17 cellular contexts compared by ENCODE assay signal in genomic region chr19:2986951-2987491, GRCh38. TPM values are rescaled to one million over a fixed set of nuclear protein-coding genes. Genes with fewer than 3 reads are reported as not detected.
DNase-seq lines count a peak whose midpoint lies in the region; ATAC-seq lines count a peak whose summit lies in the region.
"Had no signal": no experiment of that assay in that cellular context is flagged by ENCODE, and none has a peak within 500 bp of the region (broad histone marks: within the 10 kb centered on the region; RNA-seq: fewer than 3 reads in every experiment).

No MANE protein-coding gene starts in this region.

- H3K4me3 ChIP-seq in BLaER1 treated with 17β-estradiol and CSF1 and Interleukin-3, amounts not matched to agents 10 nM and 100 nM: peak overlapping the region in 7 of 10 experiments; percentile 12 to 40 (median 31); a peak in 7 of 20 replicates
- H3K4me3 ChIP-seq in HUES48 (ENCODE audit: low read depth, low read length): peak overlapping the region; percentile 41; the same call in 1 of the 2 replicates
- H3K4me3 ChIP-seq in mesodermal cell (ENCODE audit: extremely low read depth, insufficient read depth, low read length, poor library complexity, severe bottlenecking): peak overlapping the region; percentile 2
- H3K4me3 ChIP-seq: cardiac muscle cell, tibial artery had no signal

- H3K27ac ChIP-seq in BLaER1 treated with 17β-estradiol and CSF1 and Interleukin-3, amounts not matched to agents 10 nM and 100 nM: peak overlapping the region in 9 of 11 experiments; percentile 2 to 59 (median 46); a peak in 12 of 22 replicates
- H3K27ac ChIP-seq in HUES48 (ENCODE audit: low read depth, low read length) (no peak overlapping the region), mesodermal cell (ENCODE audit: low read depth, low read length, severe bottlenecking) (peak overlapping the region; percentile 81)
- H3K27ac ChIP-seq: cardiac muscle cell, tibial artery had no signal

- no peaks in the 10 kb centered on the region for H4K20me1 ChIP-seq in BLaER1 treated with 17β-estradiol and CSF1 and Interleukin-3, amounts not matched to agents 10 nM and 100 nM

- peaks cover 29 to 70% (median 63%) of the 10 kb centered on the region in 10 experiments for H3K4me1 ChIP-seq in BLaER1 treated with 17β-estradiol and CSF1 and Interleukin-3, amounts not matched to agents 10 nM and 100 nM
- H3K4me1 ChIP-seq in HUES48 (ENCODE audit: control insufficient read depth, insufficient read depth, low read length): peaks cover 27% of the 10 kb centered on the region
- H3K4me1 ChIP-seq in mesodermal cell (ENCODE audit: control insufficient read depth, insufficient read depth, low read length, poor library complexity, severe bottlenecking): peaks cover 18% of the 10 kb centered on the region

- H3K4me2 ChIP-seq in BLaER1 treated with 17β-estradiol and CSF1 and Interleukin-3, amounts not matched to agents 10 nM and 100 nM: peak overlapping the region; percentile 61 to 98 (median 92)

- peaks cover 0 to 12% (median 0%) of the 10 kb centered on the region in 11 experiments; a peak in 2 of 22 replicates for H3K27me3 ChIP-seq in BLaER1 treated with 17β-estradiol and CSF1 and Interleukin-3, amounts not matched to agents 10 nM and 100 nM
- 0 out of 2 replicates have a peak, but pooled peaks cover 6% of the 10 kb centered on the region for H3K27me3 ChIP-seq in HUES48 (ENCODE audit: control insufficient read depth, insufficient read depth, low read length)
- H3K27me3 ChIP-seq: cardiac muscle cell had no signal

- 10 to 18% methylated on average over 15 to 16 of the region's 19 CpGs for WGBS in mesodermal cell (ENCODE audit: insufficient coverage in 2 of 2), 2 experiments

- intact Hi-C loops in left ventricle myocardium superior (cut with micrococcal nuclease): no loop called here

- DNase-seq in astrocyte of the hippocampus (ENCODE audit: low read depth, low spot score) (peak; percentile 39), NCI-H2107 treated with DMSO at 0.1 percent for 48 hours (lab: John Stamatoyannopoulos, UW; ENCODE audit: unreplicated experiment) (no peak), Kasumi-1 (lab: John Stamatoyannopoulos, UW) (no peak), left ventricle myocardium superior (no peak)
- DNase-seq: activated CD4-positive, alpha-beta T cell treated with anti-CD3 and anti-CD28 coated beads for 48 hours; activated naive CD8-positive, alpha-beta T cell treated with anti-CD3 and anti-CD28 coated beads, Interleukin-2, amount 10 ng/mL, durations not matched to agents 7 days and 5 days; activated T-cell treated with anti-CD3 and anti-CD28 coated beads for 4 hours; DND-41; HFFc6; stimulated activated CD4-positive, alpha-beta T cell treated with anti-CD3 and anti-CD28 coated beads, Interleukin-1b, Interleukin-23, amount 100 ng/mL, for 48 hours; stimulated activated CD8-positive, alpha-beta memory T cell treated with anti-CD3 and anti-CD28 coated beads, Interleukin-4, amount 100 ng/mL, for 48 hours; tibial artery had no signal

- H3K9ac ChIP-seq in BLaER1 treated with 17β-estradiol and CSF1 and Interleukin-3, amounts not matched to agents 10 nM and 100 nM: peak overlapping the region; percentile 7 to 66 (median 52); a peak in 19 of 22 replicates
- no peak overlapping the region for H3K9ac ChIP-seq in HUES48 (ENCODE audit: low read depth, low read length)

- no peaks in the 10 kb centered on the region for H3K9me3 ChIP-seq in BLaER1 treated with 17β-estradiol and CSF1 and Interleukin-3, amounts not matched to agents 10 nM and 100 nM (replicated peaks in 1 of 11)
- H3K9me3 ChIP-seq in HUES48 (ENCODE audit: control insufficient read depth, insufficient read depth, low read length) (no peaks in the 10 kb centered on the region), mesodermal cell (ENCODE audit: control insufficient read depth, low read length) (no peaks in the 10 kb centered on the region)
- H3K9me3 ChIP-seq: tibial artery had no signal

- ATAC-seq in HG02885 (IDR thresholded peaks at IDR 0.05; ENCODE audit: poor library complexity, unreplicated experiment): no peak
- no peak for ATAC-seq in left ventricle myocardium superior

- no peaks in the 10 kb centered on the region for H3K36me3 ChIP-seq in BLaER1 treated with 17β-estradiol and CSF1 and Interleukin-3, amounts not matched to agents 10 nM and 100 nM
- no peaks in the 10 kb centered on the region for H3K36me3 ChIP-seq in HUES48 (ENCODE audit: control insufficient read depth, insufficient read depth, low read length)
- no peaks in the 10 kb centered on the region for H3K36me3 ChIP-seq in mesodermal cell (ENCODE audit: control insufficient read depth, insufficient read depth, low read length)
- H3K36me3 ChIP-seq: cardiac muscle cell, tibial artery had no signal

RNA-seq across cellular contexts. Expression of gene TLE6, which starts 9.7 kb away (rescaled TPM):
- polyA plus RNA-seq in mesodermal cell (2013, experiment 1 of 2): 3.5 TPM
- polyA plus RNA-seq in mesodermal cell (2013, experiment 2 of 2): 2.6 TPM
- total RNA-seq in left ventricle myocardium superior: 0.30 TPM

RNA-seq across cellular contexts. Expression of gene TLE2, which starts 42.1 kb away (rescaled TPM):
- 3.1 TPM for polyA plus RNA-seq in mesodermal cell (2013, experiment 1 of 2)
- 4.2 TPM for polyA plus RNA-seq in mesodermal cell (2013, experiment 2 of 2)
- 66.5 TPM for total RNA-seq in left ventricle myocardium superior

RNA-seq across cellular contexts. Expression of gene ZNF77, which starts 42.2 kb away (rescaled TPM):
- 9.7 TPM for polyA plus RNA-seq in mesodermal cell (2013, experiment 1 of 2)
- polyA plus RNA-seq in mesodermal cell (2013, experiment 2 of 2): 8.4 TPM
- 2.2 TPM for total RNA-seq in left ventricle myocardium superior
